Comparison of ENCODE assay signal across 14 cellular contexts in genomic region chr11:64390558-64390957, GRCh38.
"Had no signal": no experiment of that assay in that cellular context is flagged by ENCODE, and none has a peak within 500 bp of the region (broad histone marks: within the 10 kb centered on the region; RNA-seq: fewer than 3 reads in every experiment).

No MANE protein-coding gene starts in this region.

- DNase-seq: activated CD4-positive, alpha-beta T cell treated with anti-CD3 and anti-CD28 coated beads, Interleukin-2, amount 50 U/mL, for 4 hours; activated effector memory CD4-positive, alpha-beta T cell treated with Interleukin-2 at 50 U/mL for 16 hours; activated T-cell treated with anti-CD3 and anti-CD28 coated beads, Interleukin-2, amount 50 U/mL, for 24 hours; anterior cingulate cortex; brain microvascular endothelial cell; erythroblast; gastrocnemius medialis; SJCRH30; stimulated activated CD4-positive, alpha-beta T cell treated with anti-CD3 and anti-CD28 coated beads, Interleukin-12 subunit alpha, Interleukin-12 subunit beta, amount 100 ng/mL, for 4 hours; thyroid gland had no signal

- H3K4me3 ChIP-seq: gastrocnemius medialis, heart left ventricle, SJCRH30, thyroid gland had no signal

- ATAC-seq: activated CD4-positive, CD25-positive, alpha-beta regulatory T cell treated with anti-CD3 and anti-CD28 coated beads, Interleukin-2, amount 50 U/mL, for 24 hours; activated naive CD4-positive, alpha-beta T cell treated with anti-CD3 and anti-CD28 coated beads, Interleukin-2, amount 50 U/mL, for 72 hours; gastrocnemius medialis; heart left ventricle; stimulated activated memory B cell treated with anti-CD40 and anti-IgM and Interleukin-4, amounts not matched to agents 10 μg/mL and 1 μg/mL and 100 μg/mL, for 72 hours had no signal

- H3K36me3 ChIP-seq: brain microvascular endothelial cell, gastrocnemius medialis, heart left ventricle, SJCRH30, thyroid gland had no signal

- H3K9me3 ChIP-seq: gastrocnemius medialis, heart left ventricle, SJCRH30, thyroid gland had no signal

- H3K4me1 ChIP-seq: SJCRH30, thyroid gland had no signal

- H3K27ac ChIP-seq: brain microvascular endothelial cell, gastrocnemius medialis, heart left ventricle, SJCRH30, thyroid gland had no signal

- H3K27ac Mint-ChIP-seq: activated naive CD4-positive, alpha-beta T cell treated with anti-CD3 and anti-CD28 coated beads, Interleukin-2, amount 50 U/mL, for 72 hours; activated T-cell treated with anti-CD3 and anti-CD28 coated beads, Interleukin-2, amount 50 U/mL, for 24 hours; stimulated activated memory B cell treated with anti-CD40 and anti-IgM and Interleukin-4, amounts not matched to agents 10 μg/mL and 1 μg/mL and 100 μg/mL, for 72 hours had no signal

- H3K27me3 ChIP-seq: brain microvascular endothelial cell, gastrocnemius medialis, heart left ventricle, SJCRH30, thyroid gland had no signal

- H3K4me3 Mint-ChIP-seq: activated T-cell treated with anti-CD3 and anti-CD28 coated beads, Interleukin-2, amount 50 U/mL, for 24 hours; stimulated activated memory B cell treated with anti-CD40 and anti-IgM and Interleukin-4, amounts not matched to agents 10 μg/mL and 1 μg/mL and 100 μg/mL, for 72 hours had no signal
